In genomic region chr1:196030455-196030854, GRCh38 we compare ENCODE assay signal across 8 cellular contexts.
"Had no signal": no experiment of that assay in that cellular context is flagged by ENCODE, and none has a peak within 500 bp of the region (broad histone marks: within the 10 kb centered on the region; RNA-seq: fewer than 3 reads in every experiment).

No MANE protein-coding gene starts in this region.

- H3K4me3 Mint-ChIP-seq: H9 had no signal

- H3K27ac ChIP-seq: KMS-11 had no signal

- H3K9me3 Mint-ChIP-seq: H9 had no signal

- H3K4me2 ChIP-seq: KMS-11 had no signal

- H3K9ac ChIP-seq: KMS-11 had no signal

- FAIRE-seq: H54, HTR-8/SVneo had no signal

- DNase-seq: GOT3, H9, HCEC 1CT, IMR-90, KBM-7 had no signal
